11 cellular contexts compared by ENCODE assay signal in the genomic region with DNA sequence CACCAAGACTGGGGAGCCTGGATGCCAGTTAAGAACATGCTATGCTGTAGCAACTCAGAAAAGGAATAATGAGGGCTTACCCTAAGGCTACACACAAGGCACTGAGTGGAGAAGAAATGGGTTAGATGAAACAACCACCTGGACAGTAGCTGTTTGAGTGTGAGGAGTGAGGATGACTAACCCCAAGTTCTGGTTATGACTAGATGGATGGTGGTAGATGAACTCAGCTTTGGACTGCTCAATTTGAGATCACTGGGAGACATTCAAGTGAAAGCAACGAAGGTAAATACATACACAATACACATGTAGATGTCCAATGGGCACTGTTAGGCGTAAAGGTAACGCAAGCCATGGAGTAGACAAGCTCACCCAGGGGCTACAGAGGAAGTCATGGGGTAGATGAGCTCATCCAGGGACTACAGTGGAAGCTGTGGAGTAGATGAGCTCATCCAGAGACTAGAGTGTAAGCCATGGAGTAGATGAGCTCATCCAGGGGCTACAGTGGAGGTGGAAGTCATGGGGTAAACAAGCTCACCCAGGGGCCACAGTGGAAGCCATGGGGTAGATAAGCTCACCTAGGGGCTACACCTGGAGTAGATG.
DNase-seq lines count a peak whose midpoint lies in the region; ATAC-seq and TF ChIP-seq lines count a peak whose summit lies in the region.
"Had no signal": no experiment of that assay in that cellular context is flagged by ENCODE, and none has a peak within 500 bp of the region (broad histone marks: within the 10 kb centered on the region; RNA-seq: fewer than 3 reads in every experiment).

No MANE protein-coding gene starts in this region.

- no peak overlapping the region for H3K27ac ChIP-seq in WERI-Rb-1
- H3K27ac ChIP-seq: cardiac muscle cell had no signal

- no peaks in the 10 kb centered on the region for H3K9me3 ChIP-seq in WERI-Rb-1 (ENCODE audit: severe bottlenecking)

- DNase-seq in glomerular visceral epithelial cell (ENCODE audit: extremely low spot score) (peak; percentile 6), NCI-H2196 treated with DMSO at 0.1 percent for 48 hours (lab: John Stamatoyannopoulos, UW; ENCODE audit: unreplicated experiment) (no peak), WERI-Rb-1 (no peak), NOMO-1 (lab: John Stamatoyannopoulos, UW; ENCODE audit: unreplicated experiment in 2 of 2) (no peak), NCI-H2107 treated with DMSO at 0.1 percent for 48 hours (lab: John Stamatoyannopoulos, UW; ENCODE audit: unreplicated experiment) (no peak)
- DNase-seq: GDM1, NCI-H524 treated with DMSO at 0.1 percent for 48 hours had no signal

- H3K27me3 ChIP-seq in WERI-Rb-1 (ENCODE audit: insufficient read depth, low read depth, severe bottlenecking): no peaks in the 10 kb centered on the region
- H3K27me3 ChIP-seq: cardiac muscle cell had no signal

- no peak for TF ChIP-seq CTCF in WERI-Rb-1 (IDR thresholded peaks at IDR 0.05; ENCODE audit: low read depth, low read length)

- ATAC-seq in GM18907 (IDR thresholded peaks at IDR 0.05; ENCODE audit: unreplicated experiment) (peak; percentile 84), GM21717 (IDR thresholded peaks at IDR 0.05; ENCODE audit: unreplicated experiment) (peak; percentile 92), HG03442 (IDR thresholded peaks at IDR 0.05; ENCODE audit: unreplicated experiment) (peak; percentile 88)

- H3K36me3 ChIP-seq in WERI-Rb-1: no peaks in the 10 kb centered on the region
- H3K36me3 ChIP-seq: cardiac muscle cell had no signal

- H3K4me3 ChIP-seq in WERI-Rb-1 (ENCODE audit: low read depth, low read length): no peak overlapping the region
- H3K4me3 ChIP-seq: cardiac muscle cell had no signal
